ENCODE assay signal across 1 cellular context in genomic region chr16:67935096-67935401, GRCh38.
TF ChIP-seq lines count a peak whose summit lies in the region.

No MANE protein-coding gene starts in this region.

TF ChIP-seq in HepG2, 621 proteins besides CTCF, POLR2A, EP300 and RAD21 (continued from another document and continues in another):
- TF ChIP-seq ZNF224 (CRISPR knock-in tag; IDR thresholded peaks at IDR 0.05): peak; percentile 94
- no peak for TF ChIP-seq ZMYM2 (CRISPR knock-in tag; IDR thresholded peaks at IDR 0.05)
- no peak for TF ChIP-seq SRF (IDR thresholded peaks at IDR 0.05; ENCODE audit: low read depth, low read length)
- no peak for TF ChIP-seq ARID2 (CRISPR knock-in tag; IDR thresholded peaks at IDR 0.05; ENCODE audit: borderline replicate concordance)
- TF ChIP-seq FOXP1 (IDR thresholded peaks at IDR 0.05): no peak
- no peak for TF ChIP-seq FOXP1 (CRISPR knock-in tag; IDR thresholded peaks at IDR 0.05)
- TF ChIP-seq KLF15 (CRISPR knock-in tag; IDR thresholded peaks at IDR 0.05; ENCODE audit: borderline replicate concordance): no peak
- no peak for TF ChIP-seq LCORL (IDR thresholded peaks at IDR 0.05)
- peak; percentile 14; the same call in 1 of the 2 replicates for TF ChIP-seq LCORL (CRISPR knock-in tag; IDR thresholded peaks at IDR 0.05)
- no peak for TF ChIP-seq AKNA (CRISPR knock-in tag; IDR thresholded peaks at IDR 0.05; ENCODE audit: borderline replicate concordance)
- 0 out of 2 replicates have a peak, but pooled peaks have one; percentile 5 for TF ChIP-seq ZNF441 (CRISPR knock-in tag; IDR thresholded peaks at IDR 0.05; ENCODE audit: borderline replicate concordance)
- TF ChIP-seq U2AF1 (optimal IDR thresholded peaks at IDR 0.05; ENCODE audit: low read depth, low read length): peak; percentile 12
- TF ChIP-seq NR1H2 (CRISPR knock-in tag; IDR thresholded peaks at IDR 0.05; ENCODE audit: borderline replicate concordance, low read depth): no peak
- no peak for TF ChIP-seq ZHX2 (IDR thresholded peaks at IDR 0.05; ENCODE audit: low read depth)
- no peak for TF ChIP-seq ZHX2 (CRISPR knock-in tag; IDR thresholded peaks at IDR 0.05; ENCODE audit: borderline replicate concordance)
- no peak for TF ChIP-seq ZEB1 (IDR thresholded peaks at IDR 0.05; ENCODE audit: insufficient replicate concordance, low read depth)
- no peak for TF ChIP-seq CREM (IDR thresholded peaks at IDR 0.05)
- no peak for TF ChIP-seq CREM (CRISPR knock-in tag; IDR thresholded peaks at IDR 0.05)
- no peak for TF ChIP-seq CEBPG (CRISPR knock-in tag; IDR thresholded peaks at IDR 0.05)
- TF ChIP-seq MTA3 (CRISPR knock-in tag; IDR thresholded peaks at IDR 0.05): no peak
- no peak for TF ChIP-seq SKIL (CRISPR knock-in tag; IDR thresholded peaks at IDR 0.05; ENCODE audit: borderline replicate concordance)
- no peak for TF ChIP-seq ZNF563 (CRISPR knock-in tag; IDR thresholded peaks at IDR 0.05)
- TF ChIP-seq CERS6 (CRISPR knock-in tag; IDR thresholded peaks at IDR 0.05): no peak
- TF ChIP-seq GTF3A (CRISPR knock-in tag; conservative IDR thresholded peaks at IDR 0.05): no peak
- no peak for TF ChIP-seq HNF1A (IDR thresholded peaks at IDR 0.05; ENCODE audit: low read depth)
- TF ChIP-seq HNF1A (CRISPR knock-in tag; IDR thresholded peaks at IDR 0.05; ENCODE audit: borderline replicate concordance): no peak
- 0 out of 2 replicates have a peak, but pooled peaks have one; percentile 12 for TF ChIP-seq ZHX1 (CRISPR knock-in tag; IDR thresholded peaks at IDR 0.05; ENCODE audit: low read depth)
